ENCODE assay signal across 10 cellular contexts in the genomic region with DNA sequence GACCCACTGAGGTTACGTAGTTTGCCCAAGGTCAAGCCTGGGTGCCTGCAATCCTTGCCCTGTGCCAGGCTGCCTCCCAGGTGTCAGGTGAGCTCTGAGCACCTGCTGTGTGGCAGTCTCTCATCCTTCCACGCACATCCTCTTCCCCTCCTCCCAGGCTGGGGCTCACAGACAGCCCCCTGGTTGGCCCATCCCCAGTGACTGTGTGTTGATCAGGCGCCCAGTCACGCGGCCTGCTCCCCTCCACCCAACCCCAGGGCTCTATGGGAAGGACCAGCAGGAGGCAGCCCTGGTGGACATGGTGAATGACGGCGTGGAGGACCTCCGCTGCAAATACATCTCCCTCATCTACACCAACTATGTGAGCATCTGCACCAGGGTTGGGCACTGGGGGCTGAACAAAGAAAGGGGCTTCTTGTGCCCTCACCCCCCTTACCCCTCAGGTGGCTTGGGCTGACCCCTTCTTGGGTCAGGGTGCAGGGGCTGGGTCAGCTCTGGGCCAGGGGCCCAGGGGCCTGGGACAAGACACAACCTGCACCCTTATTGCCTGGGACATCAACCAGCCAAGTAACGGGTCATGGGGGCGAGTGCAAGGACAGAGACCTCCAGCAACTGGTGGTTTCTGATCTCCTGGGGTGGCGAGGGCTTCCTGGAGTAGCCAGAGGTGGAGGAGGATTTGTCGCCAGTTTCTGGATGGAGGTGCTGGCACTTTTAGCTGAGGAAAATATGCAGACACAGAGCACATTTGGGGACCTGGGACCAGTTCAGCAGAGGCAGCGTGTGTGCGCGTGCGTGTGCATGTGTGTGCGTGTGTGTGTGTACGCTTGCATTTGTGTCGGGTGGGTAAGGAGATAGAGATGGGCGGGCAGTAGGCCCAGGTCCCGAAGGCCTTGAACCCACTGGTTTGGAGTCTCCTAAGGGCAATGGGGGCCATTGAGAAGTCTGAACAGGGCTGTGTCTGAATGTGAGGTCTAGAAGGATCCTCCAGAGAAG. TPM values are rescaled to one million over a fixed set of nuclear protein-coding genes. Genes with fewer than 3 reads are reported as not detected.
DNase-seq lines count a peak whose midpoint lies in the region; ATAC-seq and TF ChIP-seq lines count a peak whose summit lies in the region.
"Had no signal": no experiment of that assay in that cellular context is flagged by ENCODE, and none has a peak within 500 bp of the region (broad histone marks: within the 10 kb centered on the region; RNA-seq: fewer than 3 reads in every experiment).

No MANE protein-coding gene starts in this region.

- ATAC-seq in activated T-cell treated with anti-CD3 and anti-CD28 coated beads, Interleukin-2, amount 50 U/mL, for 4 hours, result no peak

- H3K27me3 Mint-ChIP-seq in activated T-cell treated with anti-CD3 and anti-CD28 coated beads, Interleukin-2, amount 50 U/mL, for 4 hours (ENCODE audit: low read depth), result peaks cover 3% of the 10 kb centered on the region

- no peak for TF ChIP-seq POLR2A in tibial nerve (IDR thresholded peaks at IDR 0.05)

- H3K36me3 ChIP-seq in adipocyte (ENCODE audit: control insufficient read depth, insufficient read depth, low read length, severe bottlenecking), result peaks cover 16% of the 10 kb centered on the region
- peaks cover 0 to 47% (median 6%) of the 10 kb centered on the region in 3 donors for H3K36me3 ChIP-seq in tibial nerve

- peaks cover 7% of the 10 kb centered on the region for H3K9me3 Mint-ChIP-seq in activated T-cell treated with anti-CD3 and anti-CD28 coated beads, Interleukin-2, amount 50 U/mL, for 4 hours

- no peak for DNase-seq in activated T-cell treated with anti-CD3 and anti-CD28 coated beads, Interleukin-2, amount 50 U/mL, for 4 hours
- DNase-seq in activated T-cell treated with anti-CD3 and anti-CD28 coated beads for 4 hours (no peak), adipocyte (ENCODE audit: low read depth) (no peak), tibial nerve (ENCODE audit: low spot score in 2 of 2) (no peak), KBM-7 (no peak), SKM-1 (lab: John Stamatoyannopoulos, UW; ENCODE audit: unreplicated experiment) (no peak)
- DNase-seq in stimulated activated CD4-positive, alpha-beta T cell treated with anti-CD3 and anti-CD28 coated beads, Interleukin-2, amount 100 ng/mL, for 24 hours, result no peak

- H3K9ac ChIP-seq in adipocyte (ENCODE audit: low read length), result peak overlapping the region; percentile 89

- H3K4me1 ChIP-seq in adipocyte (ENCODE audit: control insufficient read depth, insufficient read depth, low read length) (peaks cover 17% of the 10 kb centered on the region), tibial nerve (peaks cover 0 to 23% (median 15%) of the 10 kb centered on the region in 4 donors)

- H3K4me3 Mint-ChIP-seq in activated T-cell treated with anti-CD3 and anti-CD28 coated beads, Interleukin-2, amount 50 U/mL, for 4 hours, result peak overlapping the region; percentile 82

- in situ Hi-C loops in KBM-7 (cut with MboI; ENCODE audit: low pct_unique_long_range_greater_than_20kb, low sequenced_read_pairs), result no loop called here

- no peak for TF ChIP-seq CTCF in tibial nerve (IDR thresholded peaks at IDR 0.05)

- WGBS in tibial nerve, 2 donors, result 84 to 86% methylated on average over 19 to 21 of the region's 21 CpGs

- peaks cover 34% of the 10 kb centered on the region for H3K4me1 Mint-ChIP-seq in activated T-cell treated with anti-CD3 and anti-CD28 coated beads, Interleukin-2, amount 50 U/mL, for 4 hours (ENCODE audit: low read depth)

- no peak for TF ChIP-seq EP300 in tibial nerve (IDR thresholded peaks at IDR 0.05)

- peak overlapping the region; percentile 94 for H3K27ac ChIP-seq in layer of hippocampus (ENCODE audit: low read depth, low read length)
- peak overlapping the region; percentile 95 to 97 (median 96) for H3K27ac ChIP-seq in tibial nerve

- H3K27me3 ChIP-seq in adipocyte (replicated peaks; ENCODE audit: control insufficient read depth, insufficient read depth, low read length), result peaks cover 3% of the 10 kb centered on the region
- H3K27me3 ChIP-seq in layer of hippocampus (ENCODE audit: control insufficient read depth, insufficient read depth, low read length), result no peaks in the 10 kb centered on the region
- H3K27me3 ChIP-seq in tibial nerve, result no peaks in the 10 kb centered on the region

- H3K9me3 ChIP-seq in adipocyte (ENCODE audit: control insufficient read depth, low read length) (no peaks in the 10 kb centered on the region), tibial nerve (no peaks in the 10 kb centered on the region)

- H3K36me3 Mint-ChIP-seq in activated T-cell treated with anti-CD3 and anti-CD28 coated beads, Interleukin-2, amount 50 U/mL, for 4 hours (ENCODE audit: insufficient read depth), result peaks cover 25% of the 10 kb centered on the region

- peak overlapping the region; percentile 87 for H3K4me3 ChIP-seq in adipocyte (ENCODE audit: low read length)
- H3K4me3 ChIP-seq in tibial nerve, result peak overlapping the region in 3 of 4 donors; percentile 59 to 81 (median 73)

RNA-seq across cellular contexts. Expression of a gene that starts 1.6 kb away (rescaled TPM):
- total RNA-seq in activated T-cell treated with anti-CD3 and anti-CD28 coated beads, Interleukin-2, amount 50 U/mL, for 4 hours, result 100 to 1,000 TPM; 363 to 446 (median 421) TPM
- total RNA-seq in tibial nerve, result 1,000 to 10,000 TPM in 1 of 4 donors, 100 to 1,000 TPM in 3; 631 to 1,055 (median 774) TPM

RNA-seq across cellular contexts. Expression of a gene that starts 21.6 kb away (rescaled TPM):
- total RNA-seq in activated T-cell treated with anti-CD3 and anti-CD28 coated beads, Interleukin-2, amount 50 U/mL, for 4 hours, result 100 to 1,000 TPM; 338 to 353 (median 350) TPM
- 100 to 1,000 TPM; 282 to 357 (median 323) TPM for total RNA-seq in tibial nerve

RNA-seq across cellular contexts. Expression of a gene that starts 44.6 kb away (rescaled TPM):
- total RNA-seq in activated T-cell treated with anti-CD3 and anti-CD28 coated beads, Interleukin-2, amount 50 U/mL, for 4 hours, result 10 to 100 TPM; 10.2 to 14.4 (median 12.6) TPM
- total RNA-seq in tibial nerve, result 10 to 100 TPM; 11.0 to 21.3 (median 20.0) TPM

RNA-seq across cellular contexts. Expression of a gene that starts 54.4 kb away (rescaled TPM):
- not detected for total RNA-seq in activated T-cell treated with anti-CD3 and anti-CD28 coated beads, Interleukin-2, amount 50 U/mL, for 4 hours
- not detected for total RNA-seq in tibial nerve
- total RNA-seq: Daoy, M059J had no signal
